ENCODE assay signal across 4 cellular contexts in genomic region chr1:15047237-15047636, GRCh38.
"Had no signal": no experiment of that assay in that cellular context is flagged by ENCODE, and none has a peak within 500 bp of the region (broad histone marks: within the 10 kb centered on the region; RNA-seq: fewer than 3 reads in every experiment).

No MANE protein-coding gene starts in this region.

- H3K4me3 ChIP-seq: GM23248, K562 had no signal

- H3K9ac ChIP-seq: GM23248 had no signal

- H2AFZ ChIP-seq: GM23248 had no signal

- FAIRE-seq: H54, HTR-8/SVneo had no signal

- H3K27ac ChIP-seq: GM23248 had no signal
